In genomic region chr3:42502429-42503250, GRCh38 we compare ENCODE assay signal across 8 cellular contexts. TPM values are rescaled to one million over a fixed set of nuclear protein-coding genes. Genes with fewer than 3 reads are reported as not detected.
DNase-seq lines count a peak whose midpoint lies in the region; ATAC-seq and TF ChIP-seq lines count a peak whose summit lies in the region.

A gene with protein sequence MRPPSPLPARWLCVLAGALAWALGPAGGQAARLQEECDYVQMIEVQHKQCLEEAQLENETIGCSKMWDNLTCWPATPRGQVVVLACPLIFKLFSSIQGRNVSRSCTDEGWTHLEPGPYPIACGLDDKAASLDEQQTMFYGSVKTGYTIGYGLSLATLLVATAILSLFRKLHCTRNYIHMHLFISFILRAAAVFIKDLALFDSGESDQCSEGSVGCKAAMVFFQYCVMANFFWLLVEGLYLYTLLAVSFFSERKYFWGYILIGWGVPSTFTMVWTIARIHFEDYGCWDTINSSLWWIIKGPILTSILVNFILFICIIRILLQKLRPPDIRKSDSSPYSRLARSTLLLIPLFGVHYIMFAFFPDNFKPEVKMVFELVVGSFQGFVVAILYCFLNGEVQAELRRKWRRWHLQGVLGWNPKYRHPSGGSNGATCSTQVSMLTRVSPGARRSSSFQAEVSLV (plus strand): TSS chr3:42502643. CDS start chr3:42502736, 93 bp downstream.

- WGBS in heart right ventricle, 2 donors, result 9 to 11% methylated on average over 61 to 69 of the region's 69 CpGs

- no peaks in the 10 kb centered on the region for H4K20me1 ChIP-seq in KMS-11 (ENCODE audit: insufficient read depth)

- H3K4me3 ChIP-seq in KMS-11 (IDR thresholded peaks at IDR 0.05; ENCODE audit: insufficient read depth, low read depth, low read length), result no peak within 1 kb of the TSS
- H3K4me3 ChIP-seq in heart right ventricle, result peak within 1 kb of the TSS in 9 of 10 donors; percentile 35 to 62 (median 52)

- TF ChIP-seq CTCF in KMS-11 (conservative IDR thresholded peaks at IDR 0.05; ENCODE audit: low read depth, low read length), result no peak
- TF ChIP-seq CTCF in heart right ventricle (IDR thresholded peaks at IDR 0.05), result no peak
- no peak for TF ChIP-seq CTCF in type B pancreatic cell (conservative IDR thresholded peaks at IDR 0.05)

- intact Hi-C loops in heart right ventricle (cut with DNase I), result loop anchor here in 7 of 10 donors (5.0 kb wide), 2 partner anchors 35 to 45 kb away; no protein-coding TSS in a partner anchor
- intact Hi-C loops in posterior cingulate gyrus (cut with DNase I), result loop anchor here (2.0 kb wide), 1 partner anchor 34 kb away; no protein-coding TSS in a partner anchor

- H3K79me2 ChIP-seq in KMS-11 (ENCODE audit: insufficient read depth, low read depth), result no peaks in the 10 kb centered on the region

- H3K4me1 ChIP-seq in KMS-11 (ENCODE audit: low read depth, poor library complexity, severe bottlenecking) (no peaks in the 10 kb centered on the region), heart right ventricle (peaks cover 8 to 30% (median 20%) of the 10 kb centered on the region in 9 donors)

- no peaks in the 10 kb centered on the region for H3K36me3 Mint-ChIP-seq in activated naive CD4-positive, alpha-beta T cell treated with anti-CD3 and anti-CD28 coated beads, Interleukin-2, amount 50 U/mL, for 24 hours
- H3K36me3 Mint-ChIP-seq in type B pancreatic cell, result no peaks in the 10 kb centered on the region

- H3K27me3 ChIP-seq in KMS-11 (ENCODE audit: insufficient read depth, low read depth) (no peaks in the 10 kb centered on the region), heart right ventricle (peaks cover 0 to 48% (median 38%) of the 10 kb centered on the region in 7 donors)

- H3K9ac ChIP-seq in KMS-11, result no peak within 1 kb of the TSS

- H3K9me3 Mint-ChIP-seq in activated naive CD4-positive, alpha-beta T cell treated with anti-CD3 and anti-CD28 coated beads, Interleukin-2, amount 50 U/mL, for 24 hours, result no peaks in the 10 kb centered on the region
- H3K9me3 Mint-ChIP-seq in type B pancreatic cell, result no peaks in the 10 kb centered on the region

- peak within 1 kb of the TSS; percentile 91 for H3K27ac Mint-ChIP-seq in activated naive CD4-positive, alpha-beta T cell treated with anti-CD3 and anti-CD28 coated beads, Interleukin-2, amount 50 U/mL, for 24 hours
- H3K27ac Mint-ChIP-seq in type B pancreatic cell, result no peak within 1 kb of the TSS

- H3K27me3 Mint-ChIP-seq in activated naive CD4-positive, alpha-beta T cell treated with anti-CD3 and anti-CD28 coated beads, Interleukin-2, amount 50 U/mL, for 24 hours, result peaks cover 6% of the 10 kb centered on the region
- H3K27me3 Mint-ChIP-seq in type B pancreatic cell, result peaks cover 69% of the 10 kb centered on the region

- peak within 1 kb of the TSS; percentile 60; the same call in 1 of the 2 replicates for H3K4me2 ChIP-seq in KMS-11

- DNase-seq in DMS79 (lab: John Stamatoyannopoulos, UW), result peak; percentile 42
- DNase-seq in heart right ventricle, result peak; percentile 51 to 77
- peak; percentile 72 to 98 (median 88) for DNase-seq in posterior cingulate gyrus
- peak; percentile 83 for DNase-seq in type B pancreatic cell (ENCODE audit: extremely low spot score, unreplicated experiment)

- peaks cover 48% of the 10 kb centered on the region for H3K4me1 Mint-ChIP-seq in activated naive CD4-positive, alpha-beta T cell treated with anti-CD3 and anti-CD28 coated beads, Interleukin-2, amount 50 U/mL, for 24 hours
- H3K4me1 Mint-ChIP-seq in type B pancreatic cell (ENCODE audit: unreplicated experiment), result peaks cover 8% of the 10 kb centered on the region

- peak within 1 kb of the TSS; percentile 93 for H2AFZ ChIP-seq in KMS-11 (ENCODE audit: low read depth)

- peak within 1 kb of the TSS; percentile 97 for H3K4me3 Mint-ChIP-seq in activated naive CD4-positive, alpha-beta T cell treated with anti-CD3 and anti-CD28 coated beads, Interleukin-2, amount 50 U/mL, for 24 hours
- H3K4me3 Mint-ChIP-seq in type B pancreatic cell, result peak within 1 kb of the TSS; percentile 90

- ATAC-seq in GM21717 (IDR thresholded peaks at IDR 0.05; ENCODE audit: unreplicated experiment) (peak; percentile 95), SK-N-SH treated with all-trans-retinoic acid at 6 μM for 48 hours (peak; percentile 70), heart right ventricle (peak; percentile 86 to 95 (median 90))

- no peaks in the 10 kb centered on the region for H3K9me3 ChIP-seq in heart right ventricle

- H3K36me3 ChIP-seq in KMS-11 (ENCODE audit: insufficient read depth) (no peaks in the 10 kb centered on the region), heart right ventricle (no peaks in the 10 kb centered on the region)

- H3K27ac ChIP-seq in KMS-11 (no peak within 1 kb of the TSS), heart right ventricle (peak within 1 kb of the TSS in 6 of 10 donors; percentile 10 to 53 (median 24))

TF ChIP-seq in SK-N-SH treated with all-trans-retinoic acid at 6 μM for 48 hours, 23 proteins besides CTCF, POLR2A, EP300 and RAD21:
- TF ChIP-seq GLIS3 (CRISPR knock-in tag; IDR thresholded peaks at IDR 0.05), result no peak
- no peak for TF ChIP-seq ESRRG (CRISPR knock-in tag; IDR thresholded peaks at IDR 0.05)
- TF ChIP-seq OSR1 (CRISPR knock-in tag; IDR thresholded peaks at IDR 0.05), result no peak
- TF ChIP-seq BACH2 (CRISPR knock-in tag; IDR thresholded peaks at IDR 0.05; ENCODE audit: borderline replicate concordance), result no peak
- no peak for TF ChIP-seq TOX (CRISPR knock-in tag; IDR thresholded peaks at IDR 0.05; ENCODE audit: borderline replicate concordance)
- TF ChIP-seq, protein P1, sequence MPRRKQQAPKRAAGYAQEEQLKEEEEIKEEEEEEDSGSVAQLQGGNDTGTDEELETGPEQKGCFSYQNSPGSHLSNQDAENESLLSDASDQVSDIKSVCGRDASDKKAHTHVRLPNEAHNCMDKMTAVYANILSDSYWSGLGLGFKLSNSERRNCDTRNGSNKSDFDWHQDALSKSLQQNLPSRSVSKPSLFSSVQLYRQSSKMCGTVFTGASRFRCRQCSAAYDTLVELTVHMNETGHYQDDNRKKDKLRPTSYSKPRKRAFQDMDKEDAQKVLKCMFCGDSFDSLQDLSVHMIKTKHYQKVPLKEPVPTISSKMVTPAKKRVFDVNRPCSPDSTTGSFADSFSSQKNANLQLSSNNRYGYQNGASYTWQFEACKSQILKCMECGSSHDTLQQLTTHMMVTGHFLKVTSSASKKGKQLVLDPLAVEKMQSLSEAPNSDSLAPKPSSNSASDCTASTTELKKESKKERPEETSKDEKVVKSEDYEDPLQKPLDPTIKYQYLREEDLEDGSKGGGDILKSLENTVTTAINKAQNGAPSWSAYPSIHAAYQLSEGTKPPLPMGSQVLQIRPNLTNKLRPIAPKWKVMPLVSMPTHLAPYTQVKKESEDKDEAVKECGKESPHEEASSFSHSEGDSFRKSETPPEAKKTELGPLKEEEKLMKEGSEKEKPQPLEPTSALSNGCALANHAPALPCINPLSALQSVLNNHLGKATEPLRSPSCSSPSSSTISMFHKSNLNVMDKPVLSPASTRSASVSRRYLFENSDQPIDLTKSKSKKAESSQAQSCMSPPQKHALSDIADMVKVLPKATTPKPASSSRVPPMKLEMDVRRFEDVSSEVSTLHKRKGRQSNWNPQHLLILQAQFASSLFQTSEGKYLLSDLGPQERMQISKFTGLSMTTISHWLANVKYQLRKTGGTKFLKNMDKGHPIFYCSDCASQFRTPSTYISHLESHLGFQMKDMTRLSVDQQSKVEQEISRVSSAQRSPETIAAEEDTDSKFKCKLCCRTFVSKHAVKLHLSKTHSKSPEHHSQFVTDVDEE (CRISPR knock-in tag; IDR thresholded peaks at IDR 0.05), result no peak
- no peak for TF ChIP-seq ZFP3 (CRISPR knock-in tag; IDR thresholded peaks at IDR 0.05)
- TF ChIP-seq ZNF8 (CRISPR knock-in tag; IDR thresholded peaks at IDR 0.05), result no peak
- no peak for TF ChIP-seq CSDC2 (CRISPR knock-in tag; IDR thresholded peaks at IDR 0.05)
- TF ChIP-seq SNAI2 (CRISPR knock-in tag; IDR thresholded peaks at IDR 0.05), result no peak
- no peak for TF ChIP-seq ISL1 (CRISPR knock-in tag; IDR thresholded peaks at IDR 0.05)

RNA-seq across cellular contexts. Expression of the gene that starts here (rescaled TPM):
- total RNA-seq in heart right ventricle (1 to 10 TPM in 7 of 10 donors, under 1 TPM in 3; 0.76 to 7.3 (median 1.5) TPM), type B pancreatic cell (ENCODE audit: low replicate concordance) (4.7 and 5.6 TPM in 2 replicates)
- 1 to 10 TPM; 3.9 to 8.3 TPM for polyA plus RNA-seq in heart right ventricle
